In the genomic region with DNA sequence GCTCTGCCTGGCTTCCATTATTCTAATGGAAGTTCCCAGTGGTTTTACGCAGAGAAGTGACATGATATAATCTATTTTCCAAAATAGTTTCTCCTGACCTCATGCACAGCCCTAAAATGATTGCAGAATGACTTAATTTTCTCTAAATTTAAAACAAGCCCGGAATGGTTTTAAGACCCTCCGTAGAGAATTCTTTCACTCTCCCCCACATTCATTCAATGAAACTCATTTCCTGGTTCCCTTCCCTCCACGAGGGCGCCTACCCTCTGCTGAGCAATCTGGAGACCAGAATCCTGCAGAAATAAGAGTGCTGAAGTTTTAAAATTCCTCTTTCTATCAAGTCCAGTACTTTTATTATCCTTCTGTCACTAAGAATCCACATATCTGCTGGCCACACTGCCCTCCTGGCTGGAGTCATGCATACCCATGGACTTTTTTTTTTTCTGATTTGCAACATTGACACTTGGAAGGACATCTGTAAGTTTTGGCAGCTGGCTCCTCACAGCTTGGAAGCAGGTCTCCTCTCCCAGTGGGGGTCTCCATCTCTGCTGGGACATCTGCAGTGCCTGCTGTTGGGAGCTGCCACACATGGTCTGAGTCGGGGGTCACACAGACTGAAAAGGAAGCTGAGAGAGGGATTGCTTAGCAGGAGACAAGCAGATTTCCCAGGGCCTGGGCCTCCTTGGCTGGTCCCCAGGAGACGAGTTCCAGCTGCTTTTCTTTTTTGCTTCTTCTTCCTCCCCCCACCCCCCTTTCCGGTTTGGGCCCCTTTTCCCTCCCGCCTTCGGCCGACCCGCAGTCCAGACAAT, we compare ENCODE assay signal across 13 cellular contexts.
DNase-seq lines count a peak whose midpoint lies in the region; ATAC-seq and TF ChIP-seq lines count a peak whose summit lies in the region.
"Had no signal": no experiment of that assay in that cellular context is flagged by ENCODE, and none has a peak within 500 bp of the region (broad histone marks: within the 10 kb centered on the region; RNA-seq: fewer than 3 reads in every experiment).

No MANE protein-coding gene starts in this region.

- peaks cover 12% of the 10 kb centered on the region for H3K27me3 Mint-ChIP-seq in endodermal cell (ENCODE audit: insufficient read depth)

- H3K27ac ChIP-seq in endodermal cell (ENCODE audit: low read depth, low read length): peak overlapping the region; percentile 78
- H3K27ac ChIP-seq in mesendoderm (ENCODE audit: low read depth, low read length): peak overlapping the region; percentile 1
- peak overlapping the region in 2 of 4 donors; percentile 12 to 28 for H3K27ac ChIP-seq in upper lobe of left lung

- peaks cover 4% of the 10 kb centered on the region for H3K4me1 Mint-ChIP-seq in endodermal cell
- H3K4me1 Mint-ChIP-seq: stimulated activated naive CD8-positive, alpha-beta T cell treated with anti-CD3 and anti-CD28 coated beads, Interleukin-15, amount 100 ng/mL, for 72 hours had no signal

- DNase-seq in NCI-H2171 treated with DMSO at 0.1 percent for 48 hours (lab: John Stamatoyannopoulos, UW) (peak; percentile 46), endodermal cell (peak; percentile 64), mesendoderm (peak; percentile 74), upper lobe of left lung (no peak), SHP77 treated with DMSO at 0.1 percent for 48 hours (lab: John Stamatoyannopoulos, UW) (no peak), GOT3 (lab: John Stamatoyannopoulos, UW) (no peak)
- DNase-seq in activated CD4-positive, CD25-positive, alpha-beta regulatory T cell treated with anti-CD3 and anti-CD28 coated beads, Interleukin-2, amount 50 U/mL, for 72 hours: no peak
- DNase-seq: NCI-H2081 treated with DMSO at 0.1 percent for 48 hours; stimulated activated CD4-positive, alpha-beta T cell treated with anti-CD3 and anti-CD28 coated beads, Interleukin-2, amount 100 ng/mL, for 48 hours; stimulated activated naive CD8-positive, alpha-beta T cell treated with anti-CD3 and anti-CD28 coated beads, Interleukin-15, amount 100 ng/mL, for 72 hours had no signal

- H3K9me3 ChIP-seq in endodermal cell (ENCODE audit: control insufficient read depth, low read length) (peaks cover 24% of the 10 kb centered on the region), upper lobe of left lung (peaks cover 0 to 11% (median 8%) of the 10 kb centered on the region in 4 donors)

- H3K36me3 ChIP-seq in endodermal cell (ENCODE audit: control insufficient read depth, insufficient read depth, low read length): no peaks in the 10 kb centered on the region
- H3K36me3 ChIP-seq in mesendoderm (ENCODE audit: control insufficient read depth, insufficient read depth, low read length): no peaks in the 10 kb centered on the region
- H3K36me3 ChIP-seq in upper lobe of left lung: no peaks in the 10 kb centered on the region
- H3K36me3 ChIP-seq: HAP-1 had no signal

- H3K4me1 ChIP-seq in endodermal cell (ENCODE audit: control insufficient read depth, insufficient read depth, low read length) (no peaks in the 10 kb centered on the region), mesendoderm (ENCODE audit: control insufficient read depth, low read depth, low read length) (peaks cover 4% of the 10 kb centered on the region), upper lobe of left lung (peaks cover 0 to 4% (median 0%) of the 10 kb centered on the region in 4 donors)
- H3K4me1 ChIP-seq: HAP-1 had no signal

- no peaks in the 10 kb centered on the region for H3K27me3 ChIP-seq in endodermal cell (ENCODE audit: control insufficient read depth, insufficient read depth, low read length, poor library complexity, severe bottlenecking)
- H3K27me3 ChIP-seq in mesendoderm (ENCODE audit: insufficient read depth, low read length, poor library complexity): no peaks in the 10 kb centered on the region
- H3K27me3 ChIP-seq in upper lobe of left lung: no peaks in the 10 kb centered on the region

- H2BK5ac ChIP-seq in mesendoderm (ENCODE audit: low read length): no peak overlapping the region

- H3K9ac ChIP-seq in endodermal cell (ENCODE audit: extremely low read depth, low read length, poor library complexity, severe bottlenecking) (no peak overlapping the region), mesendoderm (ENCODE audit: low read length) (no peak overlapping the region)

- no peak overlapping the region for H3K4me3 ChIP-seq in endodermal cell (ENCODE audit: low read length)
- no peak overlapping the region for H3K4me3 ChIP-seq in mesendoderm (ENCODE audit: low read length)
- no peak overlapping the region for H3K4me3 ChIP-seq in upper lobe of left lung
- H3K4me3 ChIP-seq: GM12878, HAP-1 had no signal

- peak overlapping the region; percentile 54 for H3K18ac ChIP-seq in mesendoderm (ENCODE audit: low read length)

- H3K9me3 Mint-ChIP-seq in endodermal cell: peaks cover 37% of the 10 kb centered on the region

- WGBS in endodermal cell (ENCODE audit: insufficient coverage in 1 of 2, insufficient read length in 1 of 2), 2 experiments: 71 to 80% methylated on average over 6 to 12 of the region's 12 CpGs
- no CpG with 5 or more reads among the region's 12 CpGs for WGBS in mesendoderm (ENCODE audit: extremely low coverage, insufficient coverage, low lambda C conversion rate)
- WGBS in upper lobe of left lung, 2 donors: 45 to 46% methylated on average over 12 of the region's 12 CpGs

- H2BK15ac ChIP-seq in mesendoderm (replicated peaks; ENCODE audit: low read depth): no peak overlapping the region

- no peak overlapping the region for H3K56ac ChIP-seq in mesendoderm (ENCODE audit: low read length)

- TF ChIP-seq EP300 in upper lobe of left lung (IDR thresholded peaks at IDR 0.05): no peak

- no peak overlapping the region for H2BK120ac ChIP-seq in mesendoderm (ENCODE audit: low read depth, low read length)

- H3K4me3 Mint-ChIP-seq in endodermal cell: no peak overlapping the region
- H3K4me3 Mint-ChIP-seq: stimulated activated naive CD8-positive, alpha-beta T cell treated with anti-CD3 and anti-CD28 coated beads, Interleukin-15, amount 100 ng/mL, for 72 hours had no signal

- H3K23ac ChIP-seq in mesendoderm (ENCODE audit: low read length): no peak overlapping the region

- no peak overlapping the region for H4K8ac ChIP-seq in mesendoderm (ENCODE audit: low read depth, low read length)

- no peak overlapping the region for H4K5ac ChIP-seq in mesendoderm (ENCODE audit: low read length)

- peak; percentile 49 to 59 for ATAC-seq in upper lobe of left lung (ENCODE audit: low FRiP score in 2 of 2)
- ATAC-seq in GM18498 (IDR thresholded peaks at IDR 0.05; ENCODE audit: unreplicated experiment): no peak
- ATAC-seq: GM12878; stimulated activated naive CD8-positive, alpha-beta T cell treated with anti-CD3 and anti-CD28 coated beads, Interleukin-15, amount 100 ng/mL, for 72 hours had no signal

- H2AK5ac ChIP-seq in mesendoderm (ENCODE audit: low read length): no peak overlapping the region

- H3K27ac Mint-ChIP-seq in endodermal cell: no peak overlapping the region

- no peaks in the 10 kb centered on the region for H3K79me2 ChIP-seq in mesendoderm (ENCODE audit: control insufficient read depth, insufficient read depth, low read length)

- no peak for TF ChIP-seq CTCF in endodermal cell (conservative IDR thresholded peaks at IDR 0.05)
- TF ChIP-seq CTCF in upper lobe of left lung (IDR thresholded peaks at IDR 0.05): no peak

- H3K79me1 ChIP-seq in mesendoderm (ENCODE audit: low read length): no peaks in the 10 kb centered on the region

- H3K36me3 Mint-ChIP-seq in endodermal cell (ENCODE audit: low read depth): no peaks in the 10 kb centered on the region

- H3K4me2 ChIP-seq in mesendoderm (ENCODE audit: low read length): no peak overlapping the region

- no peak overlapping the region for H3K4ac ChIP-seq in mesendoderm (ENCODE audit: low read depth, low read length)

- no peak for TF ChIP-seq POLR2A in upper lobe of left lung (IDR thresholded peaks at IDR 0.05)

Comparison
In these comparisons a context has a peak if more than half of its experiments do, and no peak if none do; other contexts are left out.
1. DNase-seq: peak in NCI-H2171 treated with DMSO at 0.1 percent for 48 hours (single experiment), endodermal cell (single experiment) and mesendoderm (single experiment); none in upper lobe of left lung (0 of 2), SHP77 treated with DMSO at 0.1 percent for 48 hours (single experiment), activated CD4-positive, CD25-positive, alpha-beta regulatory T cell treated with anti-CD3 and anti-CD28 coated beads, Interleukin-2, amount 50 U/mL, for 72 hours (single experiment) and GOT3 (single experiment).